Comparison of ENCODE assay signal across 6 cellular contexts in the genomic region with DNA sequence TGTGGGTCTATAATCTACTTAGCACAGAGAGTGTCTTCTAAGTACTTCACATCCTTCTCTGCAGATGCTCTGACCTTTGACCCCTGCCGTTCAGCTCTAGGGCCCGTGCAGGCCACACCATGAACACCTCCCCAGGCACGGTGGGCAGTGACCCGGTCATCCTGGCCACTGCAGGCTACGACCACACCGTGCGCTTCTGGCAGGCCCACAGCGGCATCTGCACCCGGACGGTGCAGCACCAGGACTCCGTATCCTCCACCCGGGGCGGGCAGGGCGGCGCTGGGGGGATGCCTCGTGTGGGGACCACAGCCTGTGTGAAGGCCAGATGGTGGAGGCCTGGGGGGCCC. TPM values are rescaled to one million over a fixed set of nuclear protein-coding genes. Genes with fewer than 3 reads are reported as not detected.
DNase-seq lines count a peak whose midpoint lies in the region; ATAC-seq and TF ChIP-seq lines count a peak whose summit lies in the region.

No MANE protein-coding gene starts in this region.

- H3K27ac Mint-ChIP-seq in osteocyte (ENCODE audit: unreplicated experiment): peak overlapping the region; percentile 69

- peak overlapping the region; percentile 92 for H3K27ac ChIP-seq in C4-2B
- peak overlapping the region; percentile 99 for H3K27ac ChIP-seq in caudate nucleus (ENCODE audit: low read depth, low read length)

- peaks cover 21% of the 10 kb centered on the region for H3K4me1 Mint-ChIP-seq in osteocyte (ENCODE audit: unreplicated experiment)

- H3K36me3 Mint-ChIP-seq in osteocyte (ENCODE audit: unreplicated experiment): peaks cover 9% of the 10 kb centered on the region

- H3K9me3 Mint-ChIP-seq in osteocyte (ENCODE audit: unreplicated experiment): no peaks in the 10 kb centered on the region

- H3K27me3 Mint-ChIP-seq in osteocyte (ENCODE audit: unreplicated experiment): no peaks in the 10 kb centered on the region

- H3K4me3 Mint-ChIP-seq in osteocyte (ENCODE audit: unreplicated experiment): peak overlapping the region; percentile 79

- TF ChIP-seq CTCF in C4-2B (conservative IDR thresholded peaks at IDR 0.05): no peak; the same call in 1 of the 2 replicates
- no peak for TF ChIP-seq CTCF in osteocyte (IDR thresholded peaks at IDR 0.05)

- DNase-seq in caudate nucleus (lab: John Stamatoyannopoulos, UW): peak in 4 of 61 donors; percentile 44 to 70 (median 55)
- DNase-seq in osteocyte (ENCODE audit: extremely low spot score, unreplicated experiment): peak; percentile 85
- DNase-seq in ureter (ENCODE audit: low spot score): no peak

- ATAC-seq in HG02981 (IDR thresholded peaks at IDR 0.05; ENCODE audit: unreplicated experiment) (peak; percentile 19), HG03354 (IDR thresholded peaks at IDR 0.05; ENCODE audit: poor library complexity, severe bottlenecking, unreplicated experiment) (no peak)

RNA-seq across cellular contexts. Expression of gene MLST8, which starts 0.7 kb away (rescaled TPM):
- total RNA-seq in osteocyte (57.6 and 60.2 TPM in 2 replicates), ureter (37.0 TPM)

RNA-seq across cellular contexts. Expression of gene BRICD5, which starts 4.7 kb away (rescaled TPM):
- total RNA-seq in osteocyte (6.6 and 10.1 TPM in 2 replicates), ureter (7.4 TPM)

RNA-seq across cellular contexts. Expression of gene PGP, which starts 8.7 kb away (rescaled TPM):
- total RNA-seq in osteocyte (14.1 and 15.0 TPM in 2 replicates), ureter (11.3 TPM)

RNA-seq across cellular contexts. Expression of gene CASKIN1, which starts 9.5 kb away (rescaled TPM):
- 2.4 and 3.7 TPM in 2 replicates for total RNA-seq in osteocyte
- 0.05 TPM for total RNA-seq in ureter

RNA-seq across cellular contexts. Expression of gene E4F1, which starts 17.5 kb away (rescaled TPM):
- total RNA-seq in osteocyte (24.3 and 26.9 TPM in 2 replicates), ureter (24.7 TPM)
